ENCODE assay signal across 1 cellular context in the genomic region with DNA sequence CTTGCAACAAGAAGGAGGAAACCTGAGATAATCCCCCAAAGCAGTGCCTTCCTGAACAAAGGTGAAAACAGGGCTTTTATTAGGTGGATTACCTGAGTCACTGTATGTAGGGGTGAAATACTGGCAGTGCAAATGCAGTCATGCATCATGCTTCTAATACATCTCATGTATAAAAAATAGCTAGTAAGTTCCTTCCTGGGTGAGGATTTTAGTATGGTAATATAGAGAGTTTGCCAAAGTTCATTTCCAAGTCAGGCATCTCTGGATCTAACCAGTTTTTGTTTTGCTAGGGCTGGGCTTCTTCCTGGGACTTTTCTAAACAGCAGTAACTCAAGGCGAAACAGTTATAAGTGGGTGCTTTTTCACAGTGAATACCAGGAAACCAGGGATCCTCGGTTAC.
TF ChIP-seq lines count a peak whose summit lies in the region.

No MANE protein-coding gene starts in this region.

TF ChIP-seq in GM23338, 12 proteins besides CTCF, POLR2A, EP300 and RAD21 (continued from another document):
- TF ChIP-seq, protein P1, sequence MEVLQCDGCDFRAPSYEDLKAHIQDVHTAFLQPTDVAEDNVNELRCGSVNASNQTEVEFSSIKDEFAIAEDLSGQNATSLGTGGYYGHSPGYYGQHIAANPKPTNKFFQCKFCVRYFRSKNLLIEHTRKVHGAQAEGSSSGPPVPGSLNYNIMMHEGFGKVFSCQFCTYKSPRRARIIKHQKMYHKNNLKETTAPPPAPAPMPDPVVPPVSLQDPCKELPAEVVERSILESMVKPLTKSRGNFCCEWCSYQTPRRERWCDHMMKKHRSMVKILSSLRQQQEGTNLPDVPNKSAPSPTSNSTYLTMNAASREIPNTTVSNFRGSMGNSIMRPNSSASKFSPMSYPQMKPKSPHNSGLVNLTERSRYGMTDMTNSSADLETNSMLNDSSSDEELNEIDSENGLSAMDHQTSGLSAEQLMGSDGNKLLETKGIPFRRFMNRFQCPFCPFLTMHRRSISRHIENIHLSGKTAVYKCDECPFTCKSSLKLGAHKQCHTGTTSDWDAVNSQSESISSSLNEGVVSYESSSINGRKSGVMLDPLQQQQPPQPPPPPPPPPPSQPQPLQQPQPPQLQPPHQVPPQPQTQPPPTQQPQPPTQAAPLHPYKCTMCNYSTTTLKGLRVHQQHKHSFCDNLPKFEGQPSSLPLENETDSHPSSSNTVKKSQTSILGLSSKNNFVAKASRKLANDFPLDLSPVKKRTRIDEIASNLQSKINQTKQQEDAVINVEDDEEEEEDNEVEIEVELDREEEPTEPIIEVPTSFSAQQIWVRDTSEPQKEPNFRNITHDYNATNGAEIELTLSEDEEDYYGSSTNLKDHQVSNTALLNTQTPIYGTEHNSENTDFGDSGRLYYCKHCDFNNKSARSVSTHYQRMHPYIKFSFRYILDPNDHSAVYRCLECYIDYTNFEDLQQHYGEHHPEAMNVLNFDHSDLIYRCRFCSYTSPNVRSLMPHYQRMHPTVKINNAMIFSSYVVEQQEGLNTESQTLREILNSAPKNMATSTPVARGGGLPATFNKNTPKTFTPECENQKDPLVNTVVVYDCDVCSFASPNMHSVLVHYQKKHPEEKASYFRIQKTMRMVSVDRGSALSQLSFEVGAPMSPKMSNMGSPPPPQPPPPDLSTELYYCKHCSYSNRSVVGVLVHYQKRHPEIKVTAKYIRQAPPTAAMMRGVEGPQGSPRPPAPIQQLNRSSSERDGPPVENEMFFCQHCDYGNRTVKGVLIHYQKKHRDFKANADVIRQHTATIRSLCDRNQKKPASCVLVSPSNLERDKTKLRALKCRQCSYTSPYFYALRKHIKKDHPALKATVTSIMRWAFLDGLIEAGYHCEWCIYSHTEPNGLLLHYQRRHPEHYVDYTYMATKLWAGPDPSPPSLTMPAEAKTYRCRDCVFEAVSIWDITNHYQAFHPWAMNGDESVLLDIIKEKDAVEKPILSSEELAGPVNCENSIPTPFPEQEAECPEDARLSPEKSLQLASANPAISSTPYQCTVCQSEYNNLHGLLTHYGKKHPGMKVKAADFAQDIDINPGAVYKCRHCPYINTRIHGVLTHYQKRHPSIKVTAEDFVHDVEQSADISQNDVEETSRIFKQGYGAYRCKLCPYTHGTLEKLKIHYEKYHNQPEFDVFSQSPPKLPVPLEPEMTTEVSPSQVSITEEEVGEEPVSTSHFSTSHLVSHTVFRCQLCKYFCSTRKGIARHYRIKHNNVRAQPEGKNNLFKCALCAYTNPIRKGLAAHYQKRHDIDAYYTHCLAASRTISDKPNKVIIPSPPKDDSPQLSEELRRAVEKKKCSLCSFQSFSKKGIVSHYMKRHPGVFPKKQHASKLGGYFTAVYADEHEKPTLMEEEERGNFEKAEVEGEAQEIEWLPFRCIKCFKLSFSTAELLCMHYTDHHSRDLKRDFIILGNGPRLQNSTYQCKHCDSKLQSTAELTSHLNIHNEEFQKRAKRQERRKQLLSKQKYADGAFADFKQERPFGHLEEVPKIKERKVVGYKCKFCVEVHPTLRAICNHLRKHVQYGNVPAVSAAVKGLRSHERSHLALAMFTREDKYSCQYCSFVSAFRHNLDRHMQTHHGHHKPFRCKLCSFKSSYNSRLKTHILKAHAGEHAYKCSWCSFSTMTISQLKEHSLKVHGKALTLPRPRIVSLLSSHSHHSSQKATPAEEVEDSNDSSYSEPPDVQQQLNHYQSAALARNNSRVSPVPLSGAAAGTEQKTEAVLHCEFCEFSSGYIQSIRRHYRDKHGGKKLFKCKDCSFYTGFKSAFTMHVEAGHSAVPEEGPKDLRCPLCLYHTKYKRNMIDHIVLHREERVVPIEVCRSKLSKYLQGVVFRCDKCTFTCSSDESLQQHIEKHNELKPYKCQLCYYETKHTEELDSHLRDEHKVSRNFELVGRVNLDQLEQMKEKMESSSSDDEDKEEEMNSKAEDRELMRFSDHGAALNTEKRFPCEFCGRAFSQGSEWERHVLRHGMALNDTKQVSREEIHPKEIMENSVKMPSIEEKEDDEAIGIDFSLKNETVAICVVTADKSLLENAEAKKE (CRISPR knock-in tag; IDR thresholded peaks at IDR 0.05) = no peak
- TF ChIP-seq, protein P2, sequence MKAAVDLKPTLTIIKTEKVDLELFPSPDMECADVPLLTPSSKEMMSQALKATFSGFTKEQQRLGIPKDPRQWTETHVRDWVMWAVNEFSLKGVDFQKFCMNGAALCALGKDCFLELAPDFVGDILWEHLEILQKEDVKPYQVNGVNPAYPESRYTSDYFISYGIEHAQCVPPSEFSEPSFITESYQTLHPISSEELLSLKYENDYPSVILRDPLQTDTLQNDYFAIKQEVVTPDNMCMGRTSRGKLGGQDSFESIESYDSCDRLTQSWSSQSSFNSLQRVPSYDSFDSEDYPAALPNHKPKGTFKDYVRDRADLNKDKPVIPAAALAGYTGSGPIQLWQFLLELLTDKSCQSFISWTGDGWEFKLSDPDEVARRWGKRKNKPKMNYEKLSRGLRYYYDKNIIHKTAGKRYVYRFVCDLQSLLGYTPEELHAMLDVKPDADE (IDR thresholded peaks at IDR 0.05) = no peak
- TF ChIP-seq STAT1 (IDR thresholded peaks at IDR 0.05; ENCODE audit: unreplicated experiment) (no peak), EZH2 (IDR thresholded peaks at IDR 0.05; ENCODE audit: low read depth, unreplicated experiment) (no peak), NANOG (IDR thresholded peaks at IDR 0.05; ENCODE audit: borderline replicate concordance) (no peak)
